37 cellular contexts compared by ENCODE assay signal in the genomic region with DNA sequence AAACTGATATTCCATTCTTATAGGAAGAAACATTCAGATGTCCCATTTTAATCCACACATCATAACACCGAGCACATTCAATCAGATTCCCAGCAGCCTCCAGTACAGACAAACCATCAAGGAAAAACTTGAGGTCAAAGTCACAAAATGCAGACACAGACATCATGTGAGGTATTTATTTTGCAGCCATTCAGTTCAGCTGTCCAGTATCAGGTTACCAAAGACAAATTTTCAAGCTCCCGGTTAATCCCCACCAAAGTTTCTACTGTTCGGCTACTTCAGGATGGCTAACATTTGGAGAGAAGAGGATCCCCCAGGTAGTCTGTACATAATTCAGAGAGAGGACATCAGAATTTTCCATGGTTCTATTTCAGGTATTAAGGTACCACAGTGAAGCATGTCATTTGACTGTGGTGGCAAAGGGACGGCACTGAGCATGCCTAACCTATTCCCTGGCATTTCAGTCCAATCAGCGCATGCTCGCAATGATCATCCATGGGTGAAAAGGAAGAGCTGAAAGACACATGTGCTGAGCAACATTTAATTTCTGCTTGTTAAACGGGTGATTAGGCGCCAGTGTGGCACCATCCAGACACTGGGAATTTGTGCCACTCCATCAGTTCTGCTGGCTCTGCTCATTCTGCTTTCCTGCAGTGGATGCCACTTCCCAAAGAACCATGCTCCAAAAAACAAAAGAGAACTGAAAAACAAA. TPM values are rescaled to one million over a fixed set of nuclear protein-coding genes. Genes with fewer than 3 reads are reported as not detected.
"Had no signal": no experiment of that assay in that cellular context is flagged by ENCODE, and none has a peak within 500 bp of the region (broad histone marks: within the 10 kb centered on the region; RNA-seq: fewer than 3 reads in every experiment).

No MANE protein-coding gene starts in this region.

- H3K79me2 ChIP-seq: parathyroid adenoma had no signal

- H2AFZ ChIP-seq: neural progenitor cell, parathyroid adenoma had no signal

- H3K27me3 ChIP-seq: dorsolateral prefrontal cortex, gastrocnemius medialis, neural progenitor cell had no signal

- H3K9ac ChIP-seq: neural progenitor cell, parathyroid adenoma had no signal

- FAIRE-seq: keratinocyte, urothelium cell line had no signal

- H3K9me3 ChIP-seq: gastrocnemius medialis, psoas muscle, thoracic aorta had no signal

- H3K4me3 Mint-ChIP-seq: activated B cell treated with CpG ODN at 0.5 μM for 24 hours; activated CD8-positive, alpha-beta T cell treated with anti-CD3 and anti-CD28 coated beads, Interleukin-2, amount 10 ng/mL, durations not matched to agents 7 days and 5 days; activated naive CD8-positive, alpha-beta T cell; activated T-cell treated with anti-CD3 and anti-CD28 coated beads, Interleukin-2, amount 50 U/mL, for 72 hours; brain; naive thymus-derived CD8-positive, alpha-beta T cell; neural progenitor cell; stimulated activated naive CD8-positive, alpha-beta T cell treated with anti-CD3 and anti-CD28 coated beads, Interleukin-15, Interleukin-2, amounts not matched to agents 100 ng/mL and 50 ng/mL, for 24 hours; T-helper 2 cell treated with Interferon-gamma antibody and Interleukin-4, amounts not matched to agents 5 μg/mL and 100 μg/mL, for 36 hours had no signal

- H3K4me1 ChIP-seq: gastrocnemius medialis, neural progenitor cell, parathyroid adenoma, psoas muscle had no signal

- H3K4me3 ChIP-seq: coronary artery, dorsolateral prefrontal cortex, gastrocnemius medialis, neural progenitor cell, psoas muscle, skin epidermis, thoracic aorta had no signal

- ATAC-seq: activated CD8-positive, alpha-beta T cell treated with anti-CD3 and anti-CD28 coated beads, Interleukin-2, amount 10 ng/mL, durations not matched to agents 7 days and 5 days; activated T-cell treated with anti-CD3 and anti-CD28 coated beads, Interleukin-2, amount 50 U/mL, for 72 hours; gastrocnemius medialis; left colon; naive thymus-derived CD8-positive, alpha-beta T cell; psoas muscle; right cardiac atrium had no signal

- H3K4me2 ChIP-seq: neural progenitor cell had no signal

- H3K27ac Mint-ChIP-seq: activated B cell treated with CpG ODN at 0.5 μM for 24 hours; activated CD8-positive, alpha-beta T cell treated with anti-CD3 and anti-CD28 coated beads, Interleukin-2, amount 10 ng/mL, durations not matched to agents 7 days and 5 days; activated naive CD8-positive, alpha-beta T cell; activated T-cell treated with anti-CD3 and anti-CD28 coated beads, Interleukin-2, amount 50 U/mL, for 72 hours; neural progenitor cell; stimulated activated naive CD8-positive, alpha-beta T cell treated with anti-CD3 and anti-CD28 coated beads, Interleukin-15, Interleukin-2, amounts not matched to agents 100 ng/mL and 50 ng/mL, for 24 hours; T-helper 2 cell treated with Interferon-gamma antibody and Interleukin-4, amounts not matched to agents 5 μg/mL and 100 μg/mL, for 36 hours had no signal

- H3K36me3 ChIP-seq: neural progenitor cell had no signal

- H3K4me1 Mint-ChIP-seq: activated B cell treated with CpG ODN at 0.5 μM for 24 hours; brain; naive thymus-derived CD8-positive, alpha-beta T cell; neural progenitor cell had no signal

- H3K9me3 Mint-ChIP-seq: activated T-cell treated with anti-CD3 and anti-CD28 coated beads, Interleukin-2, amount 50 U/mL, for 72 hours; brain; naive thymus-derived CD8-positive, alpha-beta T cell; neural progenitor cell; stimulated activated naive CD8-positive, alpha-beta T cell treated with anti-CD3 and anti-CD28 coated beads, Interleukin-15, Interleukin-2, amounts not matched to agents 100 ng/mL and 50 ng/mL, for 24 hours; T-helper 2 cell treated with Interferon-gamma antibody and Interleukin-4, amounts not matched to agents 5 μg/mL and 100 μg/mL, for 36 hours had no signal

- DNase-seq: activated B cell treated with CpG ODN at 0.5 μM for 24 hours; activated CD8-positive, alpha-beta T cell treated with anti-CD3 and anti-CD28 coated beads, Interleukin-2, amount 10 ng/mL, durations not matched to agents 7 days and 5 days; activated effector memory CD4-positive, alpha-beta T cell treated with Interleukin-2 at 50 U/mL for 16 hours; activated naive CD4-positive, alpha-beta T cell treated with Interleukin-2 at 50 U/mL for 16 hours; activated T-cell treated with anti-CD3 and anti-CD28 coated beads for 4 hours; activated T-cell treated with anti-CD3 and anti-CD28 coated beads, Interleukin-2, amount 50 U/mL, for 72 hours; anterior cingulate cortex; dorsolateral prefrontal cortex; effector memory CD4-positive, alpha-beta T cell; gastrocnemius medialis; glutamatergic neuron; left colon; midbrain; naive thymus-derived CD8-positive, alpha-beta T cell; occipital lobe; psoas muscle; right cardiac atrium; stimulated activated CD4-positive, alpha-beta T cell treated with anti-CD3 and anti-CD28 coated beads, Interleukin-12 subunit alpha, Interleukin-12 subunit beta, amount 100 ng/mL, for 4 hours; stimulated activated CD4-positive, alpha-beta T cell treated with anti-CD3 and anti-CD28 coated beads, Interleukin-4, amount 100 ng/mL, for 1 hour; trophoblast cell had no signal

- H3K27ac ChIP-seq: coronary artery, dorsolateral prefrontal cortex, gastrocnemius medialis, neural progenitor cell, parathyroid adenoma, psoas muscle, skin epidermis, thoracic aorta had no signal

RNA-seq across cellular contexts. Expression of a gene that starts 42.3 kb away (rescaled TPM):
- total RNA-seq: activated B cell treated with CpG ODN at 0.5 μM for 24 hours; activated CD8-positive, alpha-beta T cell treated with anti-CD3 and anti-CD28 coated beads, Interleukin-2, amount 10 ng/mL, durations not matched to agents 7 days and 5 days; activated T-cell treated with anti-CD3 and anti-CD28 coated beads, Interleukin-2, amount 50 U/mL, for 72 hours; cardiac septum; cerebellum; epithelial cell of proximal tubule; gastrocnemius medialis; lower leg skin; naive thymus-derived CD8-positive, alpha-beta T cell; occipital lobe; psoas muscle; right cardiac atrium; subcutaneous adipose tissue; thoracic aorta had no signal
- polyA plus RNA-seq: adipose tissue; keratinocyte; naive thymus-derived CD8-positive, alpha-beta T cell; psoas muscle; right cardiac atrium had no signal
